18 cellular contexts compared by ENCODE assay signal in genomic region chr1:10888289-10888688, GRCh38.
A peak's percentile ranks its signal among the peaks of the same experiment; 100 is the strongest.
DNase-seq lines count a peak whose midpoint lies in the region; ATAC-seq and TF ChIP-seq lines count a peak whose summit lies in the region.
"Had no signal": no experiment of that assay in that cellular context is flagged by ENCODE, and none has a peak within 500 bp of the region (broad histone marks: within the 10 kb centered on the region; RNA-seq: fewer than 3 reads in every experiment).

No MANE protein-coding gene starts in this region.

- TF ChIP-seq CTCF in choroid plexus epithelial cell (conservative IDR thresholded peaks at IDR 0.05; ENCODE audit: low read depth, low read length) (peak; percentile 20), upper lobe of right lung (IDR thresholded peaks at IDR 0.05) (no peak)

- ATAC-seq in Right ventricle myocardium superior (ENCODE audit: poor library complexity) (no peak), Right ventricle myocardium inferior (no peak), upper lobe of right lung (peak; percentile 9), GM19467 (IDR thresholded peaks at IDR 0.05; ENCODE audit: unreplicated experiment) (no peak), HG03460 (IDR thresholded peaks at IDR 0.05; ENCODE audit: unreplicated experiment) (no peak)
- ATAC-seq: psoas muscle; stimulated activated naive B cell treated with anti-CD40 and anti-IgM and Interleukin-4, amounts not matched to agents 10 μg/mL and 1 μg/mL and 100 μg/mL, for 72 hours had no signal

- no peak overlapping the region for H3K27ac ChIP-seq in mesenchymal stem cell (ENCODE audit: low read length, poor library complexity, severe bottlenecking)
- H3K27ac ChIP-seq in upper lobe of right lung = no peak overlapping the region
- H3K27ac ChIP-seq: Peyer's patch, psoas muscle, vagina had no signal

- no peak overlapping the region for H2AFZ ChIP-seq in mesenchymal stem cell (ENCODE audit: low read depth, low read length)

- H3K18ac ChIP-seq in mesenchymal stem cell (ENCODE audit: low read depth in 1 of 2, low read length in 2 of 2) = no peak overlapping the region

- H4K91ac ChIP-seq in mesenchymal stem cell (ENCODE audit: low read length) = no peak overlapping the region

- H3K36me3 ChIP-seq in mesenchymal stem cell (ENCODE audit: control insufficient read depth in 1 of 2, insufficient read depth in 2 of 2, low read depth in 1 of 2, low read length in 2 of 2) (no peaks in the 10 kb centered on the region), upper lobe of right lung (no peaks in the 10 kb centered on the region)
- H3K36me3 ChIP-seq: Peyer's patch, vagina had no signal

- no peak overlapping the region for H2BK120ac ChIP-seq in mesenchymal stem cell (ENCODE audit: low read depth, low read length)

- no peak overlapping the region for H3K14ac ChIP-seq in mesenchymal stem cell (ENCODE audit: low read length in 2 of 2)

- no peak overlapping the region for H4K8ac ChIP-seq in mesenchymal stem cell (ENCODE audit: low read length)

- no peak overlapping the region for H3K23ac ChIP-seq in mesenchymal stem cell (ENCODE audit: low read length in 2 of 2)

- H2BK5ac ChIP-seq in mesenchymal stem cell (ENCODE audit: low read depth, low read length, poor library complexity, severe bottlenecking) = no peak overlapping the region

- intact Hi-C loops in Right ventricle myocardium superior (cut with DNase I) = no loop called here
- intact Hi-C loops in Right ventricle myocardium inferior (cut with DNase I) = no loop called here
- intact Hi-C loops in upper lobe of right lung (cut with DNase I) = no loop called here

- H2BK12ac ChIP-seq in mesenchymal stem cell (ENCODE audit: low read length in 2 of 2) = no peak overlapping the region

- H3K4me1 ChIP-seq in mesenchymal stem cell (ENCODE audit: control insufficient read depth, insufficient read depth, low read depth, low read length) (peaks cover 13% of the 10 kb centered on the region), upper lobe of right lung (no peaks in the 10 kb centered on the region)
- H3K4me1 ChIP-seq: psoas muscle had no signal

- H2BK15ac ChIP-seq in mesenchymal stem cell (ENCODE audit: low read depth, poor library complexity, severe bottlenecking) = no peak overlapping the region

- H3K27me3 ChIP-seq in mesenchymal stem cell (ENCODE audit: control insufficient read depth in 1 of 2, insufficient read depth in 1 of 2, low read length in 2 of 2) (peaks cover 41 to 71% of the 10 kb centered on the region in 2 experiments), upper lobe of right lung (peaks cover 64% of the 10 kb centered on the region)
- H3K27me3 ChIP-seq: vagina had no signal

- no peak overlapping the region for H2AK5ac ChIP-seq in mesenchymal stem cell (ENCODE audit: low read length, severe bottlenecking)

- H3K9me3 ChIP-seq in mesenchymal stem cell (ENCODE audit: control insufficient read depth, low read length) (no peaks in the 10 kb centered on the region), upper lobe of right lung (no peaks in the 10 kb centered on the region)
- H3K9me3 ChIP-seq: Peyer's patch, psoas muscle, vagina had no signal

- peak; percentile 13 for DNase-seq in Right ventricle myocardium superior
- DNase-seq in Right ventricle myocardium inferior (ENCODE audit: missing footprints) = no peak
- no peak for DNase-seq in choroid plexus epithelial cell (ENCODE audit: low read depth)
- DNase-seq in mesenchymal stem cell = no peak
- no peak for DNase-seq in upper lobe of right lung
- no peak for DNase-seq in DMS114 treated with DMSO at 0.1 percent for 48 hours (lab: John Stamatoyannopoulos, UW; ENCODE audit: unreplicated experiment)
- DNase-seq: activated CD4-positive, alpha-beta T cell treated with anti-CD3 and anti-CD28 coated beads, Interleukin-2, amount 10 ng/mL, durations not matched to agents 7 days and 5 days; CD8-positive, alpha-beta memory T cell; EL; NCI-H2029 treated with DMSO at 0.1 percent for 48 hours; NCI-H774; Peyer's patch; stimulated activated CD4-positive, alpha-beta T cell treated with anti-CD3 and anti-CD28 coated beads, Interleukin-12 subunit alpha, Interleukin-12 subunit beta, amount 100 ng/mL, for 4 hours; stimulated activated naive B cell treated with anti-CD40 and anti-IgM and Interleukin-4, amounts not matched to agents 10 μg/mL and 1 μg/mL and 100 μg/mL, for 72 hours had no signal

- no peaks in the 10 kb centered on the region for H3K79me1 ChIP-seq in mesenchymal stem cell (replicated peaks; ENCODE audit: low read length, poor library complexity, severe bottlenecking)

- H3K4ac ChIP-seq in mesenchymal stem cell (ENCODE audit: low read depth in 1 of 2, low read length in 2 of 2) = no peak overlapping the region

- no peak overlapping the region for H3K9ac ChIP-seq in mesenchymal stem cell (ENCODE audit: low read length)

- 10% methylated on average over 15 of the region's 23 CpGs for WGBS in mesenchymal stem cell

- H3K4me2 ChIP-seq in mesenchymal stem cell (ENCODE audit: low read length, poor library complexity, severe bottlenecking) = peak overlapping the region; percentile 39

- H3K4me3 ChIP-seq in choroid plexus epithelial cell (ENCODE audit: low read depth, low read length) (no peak overlapping the region), mesenchymal stem cell (ENCODE audit: insufficient read depth in 1 of 2, low read depth in 1 of 2, low read length in 2 of 2) (no peak overlapping the region), upper lobe of right lung (no peak overlapping the region)
- H3K4me3 ChIP-seq: psoas muscle had no signal
